ENCODE assay signal across 16 cellular contexts in genomic region chr9:114495992-114496391, GRCh38.
"Had no signal": no experiment of that assay in that cellular context is flagged by ENCODE, and none has a peak within 500 bp of the region (broad histone marks: within the 10 kb centered on the region; RNA-seq: fewer than 3 reads in every experiment).

No MANE protein-coding gene starts in this region.

- ATAC-seq: activated CD8-positive, alpha-beta T cell treated with anti-CD3 and anti-CD28 coated beads, Interleukin-2, amount 10 ng/mL, durations not matched to agents 7 days and 5 days; natural killer cell treated with Interleukin-12 subunit alpha and Interleukin-12 subunit beta and Interleukin-15 and Interleukin-18, amount 100 ng/mL, for 72 hours; stimulated activated naive CD8-positive, alpha-beta T cell treated with anti-CD3 and anti-CD28 coated beads, Interleukin-15, Interleukin-2, amounts not matched to agents 100 U/mL and 50 U/mL, for 24 hours had no signal

- H3K27ac Mint-ChIP-seq: activated CD4-positive, alpha-beta T cell treated with anti-CD3 and anti-CD28 coated beads, Interleukin-2, amount 10 ng/mL, durations not matched to agents 24 days and 14 days; activated naive CD8-positive, alpha-beta T cell treated with anti-CD3 and anti-CD28 coated beads, Interleukin-2, amount 10 ng/mL, durations not matched to agents 7 days and 5 days; activated T-cell treated with anti-CD3 and anti-CD28 coated beads, Interleukin-2, amount 50 U/mL, for 24 hours; activated T-helper 2 cell treated with anti-CD3 and anti-CD28 coated beads, Interferon-gamma antibody, Interleukin-2, Interleukin-4, amounts not matched to agents 10 μg/mL and 5 μg/mL and 100 μg/mL, durations not matched to agents 14 hours and 24 hours and 36 hours; natural killer cell treated with Interleukin-12 subunit alpha and Interleukin-12 subunit beta and Interleukin-15 and Interleukin-18, amount 100 ng/mL, for 72 hours had no signal

- H3K9me3 ChIP-seq: tibial artery had no signal

- H3K36me3 Mint-ChIP-seq: activated naive CD8-positive, alpha-beta T cell treated with anti-CD3 and anti-CD28 coated beads, Interleukin-2, amount 10 ng/mL, durations not matched to agents 7 days and 5 days; natural killer cell treated with Interleukin-12 subunit alpha and Interleukin-12 subunit beta and Interleukin-15 and Interleukin-18, amount 100 ng/mL, for 72 hours had no signal

- DNase-seq: activated CD4-positive, alpha-beta T cell treated with anti-CD3 and anti-CD28 coated beads, Interleukin-2, amount 10 ng/mL, durations not matched to agents 24 days and 14 days; activated CD8-positive, alpha-beta T cell treated with anti-CD3 and anti-CD28 coated beads, Interleukin-2, amount 10 ng/mL, durations not matched to agents 7 days and 5 days; activated naive CD4-positive, alpha-beta T cell treated with Interleukin-2 at 50 U/mL for 16 hours; activated naive CD8-positive, alpha-beta T cell treated with anti-CD3 and anti-CD28 coated beads, Interleukin-2, amount 10 ng/mL, durations not matched to agents 7 days and 5 days; activated T-cell treated with anti-CD3 and anti-CD28 coated beads, Interleukin-2, amount 50 U/mL, for 24 hours; brain microvascular endothelial cell; erythroblast; foreskin melanocyte; posterior cingulate gyrus; stimulated activated CD4-positive, alpha-beta T cell treated with anti-CD3 and anti-CD28 coated beads, Interleukin-12 subunit alpha, Interleukin-12 subunit beta, amount 100 ng/mL, for 4 hours; stimulated activated CD4-positive, alpha-beta T cell treated with anti-CD3 and anti-CD28 coated beads, Interleukin-1b, Interleukin-23, amount 100 ng/mL, for 48 hours; stimulated activated naive CD8-positive, alpha-beta T cell treated with anti-CD3 and anti-CD28 coated beads, Interleukin-15, Interleukin-2, amounts not matched to agents 100 U/mL and 50 U/mL, for 24 hours; substantia nigra; tibial artery had no signal

- H3K4me3 Mint-ChIP-seq: activated CD4-positive, alpha-beta T cell treated with anti-CD3 and anti-CD28 coated beads, Interleukin-2, amount 10 ng/mL, durations not matched to agents 24 days and 14 days; activated CD8-positive, alpha-beta T cell treated with anti-CD3 and anti-CD28 coated beads, Interleukin-2, amount 10 ng/mL, durations not matched to agents 7 days and 5 days; activated naive CD8-positive, alpha-beta T cell treated with anti-CD3 and anti-CD28 coated beads, Interleukin-2, amount 10 ng/mL, durations not matched to agents 7 days and 5 days; activated T-cell treated with anti-CD3 and anti-CD28 coated beads, Interleukin-2, amount 50 U/mL, for 24 hours; natural killer cell treated with Interleukin-12 subunit alpha and Interleukin-12 subunit beta and Interleukin-15 and Interleukin-18, amount 100 ng/mL, for 72 hours had no signal

- H3K9me3 Mint-ChIP-seq: activated CD4-positive, alpha-beta T cell treated with anti-CD3 and anti-CD28 coated beads, Interleukin-2, amount 10 ng/mL, durations not matched to agents 24 days and 14 days; activated naive CD8-positive, alpha-beta T cell treated with anti-CD3 and anti-CD28 coated beads, Interleukin-2, amount 10 ng/mL, durations not matched to agents 7 days and 5 days; activated T-cell treated with anti-CD3 and anti-CD28 coated beads, Interleukin-2, amount 50 U/mL, for 24 hours; activated T-helper 2 cell treated with anti-CD3 and anti-CD28 coated beads, Interferon-gamma antibody, Interleukin-2, Interleukin-4, amounts not matched to agents 10 μg/mL and 5 μg/mL and 100 μg/mL, durations not matched to agents 14 hours and 24 hours and 36 hours; natural killer cell treated with Interleukin-12 subunit alpha and Interleukin-12 subunit beta and Interleukin-15 and Interleukin-18, amount 100 ng/mL, for 72 hours had no signal

- H3K27me3 Mint-ChIP-seq: activated T-cell treated with anti-CD3 and anti-CD28 coated beads, Interleukin-2, amount 50 U/mL, for 24 hours had no signal
